Comparison of ENCODE assay signal across 8 cellular contexts in the genomic region with DNA sequence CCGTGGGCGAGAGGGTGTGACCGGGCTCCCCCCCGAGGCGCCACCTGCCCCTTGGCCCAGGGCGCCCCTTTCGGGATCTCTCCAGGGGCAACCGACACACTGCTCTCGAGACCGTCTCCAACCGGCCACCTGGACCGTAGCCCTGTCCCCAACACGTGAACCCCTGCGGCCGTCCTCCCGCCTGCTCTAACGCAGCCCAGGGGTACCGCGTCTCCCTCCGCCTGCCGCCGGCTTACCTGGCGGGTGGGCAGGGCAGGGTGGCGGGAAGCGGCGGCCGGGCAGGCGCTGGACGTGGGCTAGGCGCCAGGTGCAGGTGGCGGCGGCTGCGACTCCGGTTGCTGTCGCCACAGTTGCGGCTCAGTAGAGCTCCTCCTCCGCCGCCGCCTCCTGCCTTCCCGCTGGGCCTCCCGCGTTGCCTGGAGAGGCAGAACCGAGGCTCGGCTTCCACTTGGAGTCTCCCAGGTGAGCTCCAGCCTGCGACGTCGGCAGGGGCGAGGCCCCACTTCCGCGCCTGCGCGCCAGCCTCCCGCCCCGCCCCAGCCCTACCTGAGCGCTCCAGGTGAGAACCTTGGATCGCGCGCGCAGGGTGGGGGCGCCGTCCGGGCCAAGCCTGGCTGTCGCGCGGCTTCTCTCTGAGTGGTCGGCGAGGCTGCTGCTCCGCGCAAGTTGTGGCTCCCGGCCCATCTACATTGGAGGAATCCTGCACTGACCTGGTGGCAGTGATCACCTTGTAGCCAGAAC. TPM values are rescaled to one million over a fixed set of nuclear protein-coding genes. Genes with fewer than 3 reads are reported as not detected.
DNase-seq lines count a peak whose midpoint lies in the region; ATAC-seq, FAIRE-seq and TF ChIP-seq lines count a peak whose summit lies in the region.

A gene (minus strand): TSS at position 469 of the 741 bp plus-strand sequence. CDS start 23,547 bp downstream, outside the sequence.

- H3K27me3 Mint-ChIP-seq in activated naive CD4-positive, alpha-beta T cell treated with anti-CD3 and anti-CD28 coated beads, Interleukin-2, amount 10 ng/mL, durations not matched to agents 7 days and 5 days, result peaks cover 26% of the 10 kb centered on the region

- DNase-seq in A549 (ENCODE audit: low read depth in 1 of 2, low spot score in 1 of 2) (no peak), NCI-H526 (lab: John Stamatoyannopoulos, UW) (peak; percentile 85 to 96), heart left ventricle (peak in 4 of 5 donors; percentile 9 to 73 (median 22)), posterior vena cava (ENCODE audit: low spot score) (peak; percentile 83), dedifferentiated amniotic fluid mesenchymal stem cell (ENCODE audit: extremely low spot score) (no peak)
- peak; percentile 68 for DNase-seq in activated naive CD4-positive, alpha-beta T cell treated with anti-CD3 and anti-CD28 coated beads, Interleukin-2, amount 10 ng/mL, durations not matched to agents 7 days and 5 days

- TF ChIP-seq EP300 in A549 (IDR thresholded peaks at IDR 0.05), result no peak

- intact Hi-C loops in heart left ventricle (cut with DNase I), result no loop called here
- intact Hi-C loops in posterior vena cava (cut with DNase I), result no loop called here

- no peak for TF ChIP-seq POLR2A in A549 (IDR thresholded peaks at IDR 0.05; ENCODE audit: low read length)
- no peak for TF ChIP-seq POLR2A in heart left ventricle (IDR thresholded peaks at IDR 0.05)

- no peak for TF ChIP-seq CTCF in A549 (IDR thresholded peaks at IDR 0.05)
- no peak for TF ChIP-seq CTCF in heart left ventricle (IDR thresholded peaks at IDR 0.05)

- no peak for TF ChIP-seq RAD21 in A549 (conservative IDR thresholded peaks at IDR 0.05 in 1 of 2, IDR thresholded peaks at IDR 0.05 in 1 of 2)

- H3K4me2 ChIP-seq in A549, result peak within 1 kb of the TSS; percentile 97

- peaks cover 13% of the 10 kb centered on the region; the same call in 2 of the 3 replicates for H3K4me1 ChIP-seq in A549
- peaks cover 0 to 17% (median 11%) of the 10 kb centered on the region in 12 donors for H3K4me1 ChIP-seq in heart left ventricle

- H3K27ac Mint-ChIP-seq in activated naive CD4-positive, alpha-beta T cell treated with anti-CD3 and anti-CD28 coated beads, Interleukin-2, amount 10 ng/mL, durations not matched to agents 7 days and 5 days, result peak within 1 kb of the TSS; percentile 97

- no peak within 1 kb of the TSS for H3K27ac ChIP-seq in A549
- H3K27ac ChIP-seq in heart left ventricle, result peak within 1 kb of the TSS in 1 of 12 donors; percentile 66

- 49% methylated on average over 9 of the region's 70 CpGs for WGBS in A549 (ENCODE audit: missing lambda C conversion rate)
- 1 to 2% (median 1%) methylated on average over 22 to 70 of the region's 70 CpGs for WGBS in heart left ventricle, 4 donors

- peaks cover 8 to 51% (median 23%) of the 10 kb centered on the region in 9 donors for H3K27me3 ChIP-seq in heart left ventricle

- CTCF ChIA-PET in A549 (lab: Yijun Ruan, JAX), result interaction anchor here (1.5 kb wide), 1 partner anchor 81 kb away, joined by 3 read pairs; no protein-coding TSS in a partner anchor
- CTCF ChIA-PET in activated naive CD4-positive, alpha-beta T cell treated with anti-CD3 and anti-CD28 coated beads, Interleukin-2, amount 10 ng/mL, durations not matched to agents 7 days and 5 days (lab: Charles Lee), result interaction anchor here (0.6 to 3.1 kb wide), 4 partner anchors 15 to 80 kb away, joined by 3 to 12 read pairs (median 3); no protein-coding TSS in a partner anchor

- POLR2A ChIA-PET in A549 (lab: Yijun Ruan, JAX), result no interaction called here

- peaks cover 10% of the 10 kb centered on the region for H3K36me3 Mint-ChIP-seq in activated naive CD4-positive, alpha-beta T cell treated with anti-CD3 and anti-CD28 coated beads, Interleukin-2, amount 10 ng/mL, durations not matched to agents 7 days and 5 days

- no peaks in the 10 kb centered on the region for H3K9me3 Mint-ChIP-seq in activated naive CD4-positive, alpha-beta T cell treated with anti-CD3 and anti-CD28 coated beads, Interleukin-2, amount 10 ng/mL, durations not matched to agents 7 days and 5 days

- H3K4me1 Mint-ChIP-seq in activated naive CD4-positive, alpha-beta T cell treated with anti-CD3 and anti-CD28 coated beads, Interleukin-2, amount 10 ng/mL, durations not matched to agents 7 days and 5 days, result peaks cover 43% of the 10 kb centered on the region

- H3K4me3 Mint-ChIP-seq in activated naive CD4-positive, alpha-beta T cell treated with anti-CD3 and anti-CD28 coated beads, Interleukin-2, amount 10 ng/mL, durations not matched to agents 7 days and 5 days, result peak within 1 kb of the TSS; percentile 91

- ATAC-seq in A549 (peak; percentile 57 to 77; a peak in 5 of 6 replicates), GM18861 (IDR thresholded peaks at IDR 0.05; ENCODE audit: unreplicated experiment) (peak; percentile 9), HG03066 (IDR thresholded peaks at IDR 0.05; ENCODE audit: low read depth, unreplicated experiment) (peak; percentile 31), heart left ventricle (peak in 2 of 4 donors; percentile 57 to 68)

- H3K36me3 ChIP-seq in heart left ventricle, result no peaks in the 10 kb centered on the region

- H3K4me3 ChIP-seq in A549 (peak within 1 kb of the TSS; percentile 51), heart left ventricle (peak within 1 kb of the TSS; percentile 15 to 71 (median 52))

- no peak for FAIRE-seq in A549 (lab: Jason Lieb, UNC)

- H3K9me3 ChIP-seq in A549 (no peaks in the 10 kb centered on the region), heart left ventricle (no peaks in the 10 kb centered on the region)

TF ChIP-seq in A549, 52 proteins besides CTCF, POLR2A, EP300 and RAD21:
- TF ChIP-seq, protein P1, sequence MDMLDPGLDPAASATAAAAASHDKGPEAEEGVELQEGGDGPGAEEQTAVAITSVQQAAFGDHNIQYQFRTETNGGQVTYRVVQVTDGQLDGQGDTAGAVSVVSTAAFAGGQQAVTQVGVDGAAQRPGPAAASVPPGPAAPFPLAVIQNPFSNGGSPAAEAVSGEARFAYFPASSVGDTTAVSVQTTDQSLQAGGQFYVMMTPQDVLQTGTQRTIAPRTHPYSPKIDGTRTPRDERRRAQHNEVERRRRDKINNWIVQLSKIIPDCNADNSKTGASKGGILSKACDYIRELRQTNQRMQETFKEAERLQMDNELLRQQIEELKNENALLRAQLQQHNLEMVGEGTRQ (IDR thresholded peaks at IDR 0.05), result no peak

RNA-seq across cellular contexts. Expression of the gene that starts here (rescaled TPM):
- polyA plus RNA-seq in A549 (2011; rRNA removed), result 0.07 and 0.10 TPM in 2 replicates
- not detected in 2 replicates for polyA plus RNA-seq in A549 (2012; cell fraction: cytosol; rRNA removed)
- 0.04 TPM in 2 replicates for polyA plus RNA-seq in A549 (2012; cell fraction: nucleus; rRNA removed)
- 0.04 to 0.05 TPM in 2 of 3 replicates, not detected in the other for polyA plus RNA-seq in A549 (2017; fragmentation: RNase III; extraction: RNeasy Plus Mini Kit Qiagen cat#74134 plus additional on column Dnase treatment)
- not detected in 2 replicates for polyA minus RNA-seq in A549 (2011; rRNA and poly(A)+ RNA removed)
- 1 to 10 TPM in 1 of 9 donors, under 1 TPM in 4, not detected in 4; 0.10 to 1.2 (median 0.16) TPM for total RNA-seq in heart left ventricle
- under 1 TPM; 0.08 to 0.19 TPM for polyA plus RNA-seq in heart left ventricle
- total RNA-seq in posterior vena cava, result 1 to 10 TPM; 1.1 to 1.6 TPM

Comparison
In these comparisons a context has a peak if more than half of its experiments do, and no peak if none do; other contexts are left out.
1. Peak in ATAC-seq, H3K4me3 ChIP-seq and H3K4me2 ChIP-seq in A549; RNA of the gene not detected or under 1 TPM.
2. DNase-seq: peak in NCI-H526 (2 of 2), activated naive CD4-positive, alpha-beta T cell treated with anti-CD3 and anti-CD28 coated beads, Interleukin-2, amount 10 ng/mL, durations not matched to agents 7 days and 5 days (single experiment), heart left ventricle (4 of 5) and posterior vena cava (single experiment); none in A549 (0 of 2) and dedifferentiated amniotic fluid mesenchymal stem cell (single experiment).